14 cellular contexts compared by ENCODE assay signal in genomic region chr6:54085526-54085925, GRCh38. TPM values are rescaled to one million over a fixed set of nuclear protein-coding genes. Genes with fewer than 3 reads are reported as not detected.
A peak's percentile ranks its signal among the peaks of the same experiment; 100 is the strongest.
DNase-seq lines count a peak whose midpoint lies in the region; ATAC-seq and TF ChIP-seq lines count a peak whose summit lies in the region.
"Had no signal": no experiment of that assay in that cellular context is flagged by ENCODE, and none has a peak within 500 bp of the region (broad histone marks: within the 10 kb centered on the region; RNA-seq: fewer than 3 reads in every experiment).

No MANE protein-coding gene starts in this region.

- POLR2A ChIA-PET in activated CD4-positive, alpha-beta memory T cell treated with anti-CD3 and anti-CD28 coated beads, Interleukin-2, amount 10 ng/mL, durations not matched to agents 7 days and 5 days (lab: Charles Lee), result no interaction called here

- no peaks in the 10 kb centered on the region for H3K9me3 ChIP-seq in lower lobe of right lung
- H3K9me3 ChIP-seq in tibial nerve, result no peaks in the 10 kb centered on the region
- no peaks in the 10 kb centered on the region for H3K9me3 ChIP-seq in aorta (ENCODE audit: control insufficient read depth, low read length)
- H3K9me3 ChIP-seq: A549, sigmoid colon had no signal

- H3K27me3 ChIP-seq in lower lobe of right lung (ENCODE audit: low read depth), result no peaks in the 10 kb centered on the region
- no peaks in the 10 kb centered on the region for H3K27me3 ChIP-seq in tibial nerve
- H3K27me3 ChIP-seq in aorta (ENCODE audit: control insufficient read depth in 1 of 2, insufficient read depth in 2 of 2, low read length in 1 of 2), result no peaks in the 10 kb centered on the region
- H3K27me3 ChIP-seq: sigmoid colon had no signal

- CTCF ChIA-PET in activated CD4-positive, alpha-beta memory T cell treated with anti-CD3 and anti-CD28 coated beads, Interleukin-2, amount 10 ng/mL, durations not matched to agents 7 days and 5 days (lab: Charles Lee), result no interaction called here

- no peaks in the 10 kb centered on the region for H3K4me1 ChIP-seq in lower lobe of right lung
- peaks cover 0 to 35% (median 11%) of the 10 kb centered on the region in 4 donors for H3K4me1 ChIP-seq in tibial nerve
- H3K4me1 ChIP-seq in aorta (ENCODE audit: control insufficient read depth in 1 of 2, insufficient read depth in 2 of 2, low read length in 2 of 2), result no peaks in the 10 kb centered on the region
- H3K4me1 ChIP-seq: A549 had no signal

- H3K4me1 Mint-ChIP-seq in activated CD4-positive, alpha-beta memory T cell treated with anti-CD3 and anti-CD28 coated beads, Interleukin-2, amount 10 ng/mL, durations not matched to agents 7 days and 5 days, result no peaks in the 10 kb centered on the region
- H3K4me1 Mint-ChIP-seq: activated naive CD4-positive, alpha-beta T cell treated with anti-CD3 and anti-CD28 coated beads, Interleukin-2, amount 50 U/mL, for 24 hours had no signal

- H3K4me3 ChIP-seq in lower lobe of right lung (no peak overlapping the region), tibial nerve (no peak overlapping the region), aorta (ENCODE audit: low read length in 2 of 2) (no peak overlapping the region)
- H3K4me3 ChIP-seq: A549, sigmoid colon had no signal

- no peaks in the 10 kb centered on the region for H3K9me3 Mint-ChIP-seq in activated CD4-positive, alpha-beta memory T cell treated with anti-CD3 and anti-CD28 coated beads, Interleukin-2, amount 10 ng/mL, durations not matched to agents 7 days and 5 days
- H3K9me3 Mint-ChIP-seq: activated naive CD4-positive, alpha-beta T cell treated with anti-CD3 and anti-CD28 coated beads, Interleukin-2, amount 50 U/mL, for 24 hours had no signal

- DNase-seq in NCI-H748 (lab: John Stamatoyannopoulos, UW; ENCODE audit: unreplicated experiment) (peak; percentile 14), NCI-H748 treated with DMSO at 0.1 percent for 48 hours (lab: John Stamatoyannopoulos, UW) (no peak), epidermal melanocyte (ENCODE audit: insufficient read length, low spot score) (peak; percentile 18), lower lobe of right lung (no peak), tibial nerve (ENCODE audit: low spot score in 2 of 2) (no peak), aorta (no peak), NCI-H526 (lab: John Stamatoyannopoulos, UW) (no peak)
- DNase-seq in activated CD4-positive, alpha-beta memory T cell treated with anti-CD3 and anti-CD28 coated beads, Interleukin-2, amount 10 ng/mL, durations not matched to agents 7 days and 5 days, result no peak
- DNase-seq: activated CD4-positive, alpha-beta T cell treated with anti-CD3 and anti-CD28 coated beads for 4 hours; NCI-H2081; SIG-M5; sigmoid colon had no signal

- TF ChIP-seq EP300 in tibial nerve (IDR thresholded peaks at IDR 0.05), result no peak

- H3K36me3 ChIP-seq in lower lobe of right lung (no peaks in the 10 kb centered on the region), tibial nerve (no peaks in the 10 kb centered on the region), aorta (ENCODE audit: control insufficient read depth in 1 of 2, insufficient read depth in 2 of 2, low read length in 1 of 2) (no peaks in the 10 kb centered on the region)
- H3K36me3 ChIP-seq: sigmoid colon had no signal

- TF ChIP-seq POLR2A in tibial nerve (IDR thresholded peaks at IDR 0.05), result no peak

- no peak for TF ChIP-seq CTCF in lower lobe of right lung (IDR thresholded peaks at IDR 0.05)
- TF ChIP-seq CTCF in tibial nerve (IDR thresholded peaks at IDR 0.05), result no peak

- intact Hi-C loops in lower lobe of right lung (cut with DNase I) (no loop called here), aorta (cut with DNase I) (no loop called here)

- H3K27ac Mint-ChIP-seq in activated CD4-positive, alpha-beta memory T cell treated with anti-CD3 and anti-CD28 coated beads, Interleukin-2, amount 10 ng/mL, durations not matched to agents 7 days and 5 days, result no peak overlapping the region
- H3K27ac Mint-ChIP-seq: activated naive CD4-positive, alpha-beta T cell treated with anti-CD3 and anti-CD28 coated beads, Interleukin-2, amount 50 U/mL, for 24 hours had no signal

- no peaks in the 10 kb centered on the region for H3K27me3 Mint-ChIP-seq in activated CD4-positive, alpha-beta memory T cell treated with anti-CD3 and anti-CD28 coated beads, Interleukin-2, amount 10 ng/mL, durations not matched to agents 7 days and 5 days

- WGBS in tibial nerve, 2 donors, result 10 to 20% methylated on average over 2 of the region's 2 CpGs
- WGBS in aorta, 2 donors, result 62 to 65% methylated on average over 2 of the region's 2 CpGs

- H3K27ac ChIP-seq in lower lobe of right lung (no peak overlapping the region), tibial nerve (peak overlapping the region; percentile 16 to 83 (median 52)), aorta (ENCODE audit: low read depth in 1 of 2, low read length in 2 of 2) (no peak overlapping the region)
- H3K27ac ChIP-seq: A549 had no signal

- no peak overlapping the region for H3K4me3 Mint-ChIP-seq in activated CD4-positive, alpha-beta memory T cell treated with anti-CD3 and anti-CD28 coated beads, Interleukin-2, amount 10 ng/mL, durations not matched to agents 7 days and 5 days
- H3K4me3 Mint-ChIP-seq: activated naive CD4-positive, alpha-beta T cell treated with anti-CD3 and anti-CD28 coated beads, Interleukin-2, amount 50 U/mL, for 24 hours had no signal

- no peaks in the 10 kb centered on the region for H3K36me3 Mint-ChIP-seq in activated CD4-positive, alpha-beta memory T cell treated with anti-CD3 and anti-CD28 coated beads, Interleukin-2, amount 10 ng/mL, durations not matched to agents 7 days and 5 days (ENCODE audit: low read depth)
- H3K36me3 Mint-ChIP-seq: activated naive CD4-positive, alpha-beta T cell treated with anti-CD3 and anti-CD28 coated beads, Interleukin-2, amount 50 U/mL, for 24 hours had no signal

- ATAC-seq in lower lobe of right lung (peak; percentile 37 to 48), aorta (ENCODE audit: low FRiP score) (no peak)
- ATAC-seq: A549 had no signal

RNA-seq across cellular contexts. Expression of gene MLIP, which starts 25.7 kb away (rescaled TPM):
- not detected for total RNA-seq in lower lobe of right lung
- 100 to 1,000 TPM; 182 to 383 (median 296) TPM for total RNA-seq in tibial nerve
- total RNA-seq in aorta, result 1 to 10 TPM; 2.2 to 2.6 TPM
- polyA plus RNA-seq in aorta, result 1 to 10 TPM in 1 of 2 donors, not detected in 1; 1.5 TPM
- total RNA-seq in activated CD4-positive, alpha-beta memory T cell treated with anti-CD3 and anti-CD28 coated beads, Interleukin-2, amount 10 ng/mL, durations not matched to agents 7 days and 5 days, result not detected

Comparison
In these comparisons a context has a peak if more than half of its experiments do, and no peak if none do; other contexts are left out.
1. DNase-seq: peak in NCI-H748 (single experiment) and epidermal melanocyte (single experiment); none in NCI-H748 treated with DMSO at 0.1 percent for 48 hours (single experiment), lower lobe of right lung (single experiment), tibial nerve (0 of 2), aorta (0 of 2), NCI-H526 (0 of 2) and activated CD4-positive, alpha-beta memory T cell treated with anti-CD3 and anti-CD28 coated beads, Interleukin-2, amount 10 ng/mL, durations not matched to agents 7 days and 5 days (single experiment).
2. H3K27ac ChIP-seq: peak in tibial nerve (4 of 4); none in lower lobe of right lung (single experiment) and aorta (0 of 2).
3. RNA of gene MLIP, which starts 25.7 kb away (total RNA-seq): 182 to 383 TPM in tibial nerve; 2.2 to 2.6 TPM in aorta, not detected in lower lobe of right lung (single experiment) and not detected in activated CD4-positive, alpha-beta memory T cell treated with anti-CD3 and anti-CD28 coated beads, Interleukin-2, amount 10 ng/mL, durations not matched to agents 7 days and 5 days; every median in the first group is over 10 times any median in the second.